Comparison of ENCODE assay signal across 8 cellular contexts in genomic region chr14:51094282-51094821, GRCh38. TPM values are rescaled to one million over a fixed set of nuclear protein-coding genes. Genes with fewer than 3 reads are reported as not detected.
DNase-seq lines count a peak whose midpoint lies in the region; ATAC-seq and TF ChIP-seq lines count a peak whose summit lies in the region.

No MANE protein-coding gene starts in this region.

- H3K4me3 ChIP-seq in ectodermal cell (ENCODE audit: insufficient read depth, low read depth, low read length) (peak overlapping the region; percentile 53), muscle layer of duodenum (ENCODE audit: low read depth in 1 of 2, low read length in 2 of 2) (peak overlapping the region; percentile 72 to 83), upper lobe of left lung (peak overlapping the region in 3 of 4 donors; percentile 60 to 83 (median 61))

- DNase-seq in activated CD4-positive, CD25-positive, alpha-beta regulatory T cell treated with anti-CD3 and anti-CD28 coated beads, Interleukin-2, amount 50 U/mL, for 72 hours = peak; percentile 32
- DNase-seq in T-helper 17 cell (no peak), upper lobe of left lung (peak; percentile 22 to 83), SKM-1 (lab: John Stamatoyannopoulos, UW; ENCODE audit: unreplicated experiment) (no peak), OCI-M1 (lab: John Stamatoyannopoulos, UW) (no peak)

- H3K4me1 Mint-ChIP-seq in T-helper 17 cell = peaks cover 20% of the 10 kb centered on the region

- 2 to 3% methylated on average over 46 of the region's 46 CpGs for WGBS in ectodermal cell, 2 experiments
- WGBS in upper lobe of left lung, 2 donors = 4% methylated on average over 35 of the region's 46 CpGs; no CpG with 5 or more reads in 1 of the 2 donors

- no peak overlapping the region for H3K27ac Mint-ChIP-seq in T-helper 17 cell

- peak overlapping the region; percentile 92 for H3K4me3 Mint-ChIP-seq in T-helper 17 cell

- H3K36me3 ChIP-seq in ectodermal cell (ENCODE audit: control insufficient read depth, insufficient read depth, low read length) = no peaks in the 10 kb centered on the region
- no peaks in the 10 kb centered on the region for H3K36me3 ChIP-seq in muscle layer of duodenum (ENCODE audit: control insufficient read depth in 1 of 2, insufficient read depth in 2 of 2, low read length in 2 of 2)
- no peaks in the 10 kb centered on the region for H3K36me3 ChIP-seq in upper lobe of left lung

- peaks cover 28% of the 10 kb centered on the region for H3K27me3 Mint-ChIP-seq in T-helper 17 cell

- H3K36me3 Mint-ChIP-seq in T-helper 17 cell (ENCODE audit: low read depth) = peaks cover 4% of the 10 kb centered on the region

- H3K4me1 ChIP-seq in ectodermal cell (ENCODE audit: control insufficient read depth, insufficient read depth, low read length) (peaks cover 4% of the 10 kb centered on the region), muscle layer of duodenum (ENCODE audit: control insufficient read depth in 1 of 2, insufficient read depth in 2 of 2, low read length in 2 of 2) (peaks cover 3 to 29% of the 10 kb centered on the region in 2 donors), upper lobe of left lung (peaks cover 26 to 30% (median 27%) of the 10 kb centered on the region in 4 donors)

- no peak for ATAC-seq in activated CD4-positive, CD25-positive, alpha-beta regulatory T cell treated with anti-CD3 and anti-CD28 coated beads, Interleukin-2, amount 50 U/mL, for 24 hours
- no peak for ATAC-seq in T-helper 17 cell
- ATAC-seq in upper lobe of left lung (ENCODE audit: low FRiP score in 2 of 2) = peak in 1 of 2 donors; percentile 13

- H3K9me3 ChIP-seq in T-helper 17 cell (ENCODE audit: control insufficient read depth, low read length, poor library complexity, severe bottlenecking) = no peaks in the 10 kb centered on the region
- no peaks in the 10 kb centered on the region for H3K9me3 ChIP-seq in ectodermal cell (ENCODE audit: control insufficient read depth, low read length)
- no peaks in the 10 kb centered on the region for H3K9me3 ChIP-seq in muscle layer of duodenum (ENCODE audit: control insufficient read depth in 1 of 2, low read length in 2 of 2)
- no peaks in the 10 kb centered on the region for H3K9me3 ChIP-seq in upper lobe of left lung

- TF ChIP-seq EP300 in upper lobe of left lung (IDR thresholded peaks at IDR 0.05) = no peak

- no peak for TF ChIP-seq CTCF in upper lobe of left lung (IDR thresholded peaks at IDR 0.05)

- no peak overlapping the region for H3K27ac ChIP-seq in ectodermal cell (ENCODE audit: insufficient read depth, low read depth, low read length, poor library complexity, severe bottlenecking)
- H3K27ac ChIP-seq in muscle layer of duodenum (ENCODE audit: low read length) = no peak overlapping the region
- H3K27ac ChIP-seq in upper lobe of left lung = no peak overlapping the region

- no peak for TF ChIP-seq POLR2A in upper lobe of left lung (IDR thresholded peaks at IDR 0.05)

- H3K27me3 ChIP-seq in ectodermal cell (ENCODE audit: control insufficient read depth, insufficient read depth, low read length, poor library complexity, severe bottlenecking) (peaks cover 62% of the 10 kb centered on the region), muscle layer of duodenum (ENCODE audit: low read depth, low read length) (peaks cover 23% of the 10 kb centered on the region), upper lobe of left lung (peaks cover 0 to 17% (median 9%) of the 10 kb centered on the region in 4 donors)

RNA-seq across cellular contexts. Expression of gene TRIM9, which starts 0.6 kb away (rescaled TPM):
- total RNA-seq in T-helper 17 cell (under 1 TPM; 0.07 to 0.16 TPM), upper lobe of left lung (1 to 10 TPM in 2 of 6 donors, under 1 TPM in 4; 0.30 to 3.1 (median 0.78) TPM)
- 4.5 TPM for polyA plus RNA-seq in ectodermal cell (2013, experiment 1 of 4)
- 4.4 TPM for polyA plus RNA-seq in ectodermal cell (2013, experiment 2 of 4)
- 3.5 TPM for polyA plus RNA-seq in ectodermal cell (2013, experiment 3 of 4)
- 4.6 TPM for polyA plus RNA-seq in ectodermal cell (2013, experiment 4 of 4)

Comparison
In these comparisons a context has a peak if more than half of its experiments do, and no peak if none do; other contexts are left out.
1. DNase-seq: peak in activated CD4-positive, CD25-positive, alpha-beta regulatory T cell treated with anti-CD3 and anti-CD28 coated beads, Interleukin-2, amount 50 U/mL, for 72 hours (single experiment) and upper lobe of left lung (2 of 2); none in T-helper 17 cell (0 of 3), SKM-1 (single experiment) and OCI-M1 (single experiment).
2. Peak in every context shown above with its lines, with median percentiles within 50 percentile points of each other: H3K4me3 ChIP-seq.